In genomic region chr17:17042381-17042736, GRCh38 we compare ENCODE assay signal across 8 cellular contexts. TPM values are rescaled to one million over a fixed set of nuclear protein-coding genes. Genes with fewer than 3 reads are reported as not detected.
DNase-seq lines count a peak whose midpoint lies in the region; ATAC-seq and TF ChIP-seq lines count a peak whose summit lies in the region.

Gene MPRIP (plus strand): TSS chr17:17042457. CDS start chr17:17042849, 392 bp downstream.

- no peaks in the 10 kb centered on the region for H3K9me3 Mint-ChIP-seq in osteocyte (ENCODE audit: unreplicated experiment)

- peaks cover 21% of the 10 kb centered on the region for H3K4me1 ChIP-seq in SJCRH30

- no peaks in the 10 kb centered on the region for H3K36me3 Mint-ChIP-seq in osteocyte (ENCODE audit: unreplicated experiment)

- TF ChIP-seq CTCF in fibroblast of pulmonary artery (IDR thresholded peaks at IDR 0.05; ENCODE audit: low read length, missing control alignments) = no peak
- no peak for TF ChIP-seq CTCF in osteocyte (IDR thresholded peaks at IDR 0.05)

- no peaks in the 10 kb centered on the region for H3K27me3 ChIP-seq in SJCRH30

- H3K4me3 ChIP-seq in SJCRH30 (peak within 1 kb of the TSS; percentile 88), fibroblast of pulmonary artery (replicated peaks; ENCODE audit: low read depth, low read length) (peak within 1 kb of the TSS; percentile 83)

- H3K9me3 ChIP-seq in SJCRH30 (replicated peaks) = peaks cover 10% of the 10 kb centered on the region; the same call in 1 of the 2 replicates

- peak within 1 kb of the TSS; percentile 96 for H3K4me3 Mint-ChIP-seq in osteocyte (ENCODE audit: unreplicated experiment)

- peaks cover 15% of the 10 kb centered on the region for H3K36me3 ChIP-seq in SJCRH30

- peak within 1 kb of the TSS; percentile 69 for H3K27ac ChIP-seq in SJCRH30

- ATAC-seq in GM19351 (IDR thresholded peaks at IDR 0.05; ENCODE audit: unreplicated experiment) = peak; percentile 0

- peak within 1 kb of the TSS; percentile 96 for H3K27ac Mint-ChIP-seq in osteocyte (ENCODE audit: unreplicated experiment)

- H3K27me3 Mint-ChIP-seq in osteocyte (ENCODE audit: unreplicated experiment) = no peaks in the 10 kb centered on the region

- H3K4me1 Mint-ChIP-seq in osteocyte (ENCODE audit: unreplicated experiment) = peaks cover 50% of the 10 kb centered on the region

- no peak for DNase-seq in SJCRH30
- no peak for DNase-seq in fibroblast of pulmonary artery (ENCODE audit: low read depth)
- no peak for DNase-seq in osteocyte (ENCODE audit: extremely low spot score, unreplicated experiment)
- no peak for DNase-seq in NCI-H2029 treated with DMSO at 0.1 percent for 48 hours (lab: John Stamatoyannopoulos, UW)
- DNase-seq in globus pallidus (ENCODE audit: low spot score) = no peak
- no peak for DNase-seq in putamen (ENCODE audit: low spot score)
- no peak for DNase-seq in SIG-M5 (lab: John Stamatoyannopoulos, UW)

RNA-seq across cellular contexts. Expression of gene MPRIP, which starts in this region (rescaled TPM):
- total RNA-seq in SJCRH30 (2014; rRNA removed; shearing (Covaris generic)) = 312 and 334 TPM in 2 replicates
- total RNA-seq in osteocyte = 206 and 209 TPM in 2 replicates
